In genomic region chr12:63007726-63008125, GRCh38 we compare ENCODE assay signal across 20 cellular contexts.
DNase-seq lines count a peak whose midpoint lies in the region; TF ChIP-seq lines count a peak whose summit lies in the region.
"Had no signal": no experiment of that assay in that cellular context is flagged by ENCODE, and none has a peak within 500 bp of the region (broad histone marks: within the 10 kb centered on the region; RNA-seq: fewer than 3 reads in every experiment).

No MANE protein-coding gene starts in this region.

- peaks cover 34% of the 10 kb centered on the region for H3K4me1 Mint-ChIP-seq in Caco-2 (ENCODE audit: low read depth, unreplicated experiment)
- peaks cover 22% of the 10 kb centered on the region for H3K4me1 Mint-ChIP-seq in type B pancreatic cell (ENCODE audit: unreplicated experiment)
- H3K4me1 Mint-ChIP-seq in endodermal cell = no peaks in the 10 kb centered on the region
- H3K4me1 Mint-ChIP-seq: CD14-positive monocyte; CD4-positive, alpha-beta memory T cell; CD4-positive, CD25-positive, alpha-beta regulatory T cell; CD8-positive, alpha-beta memory T cell had no signal

- peaks cover 66% of the 10 kb centered on the region for H3K4me1 ChIP-seq in Caco-2
- H3K4me1 ChIP-seq in endodermal cell (ENCODE audit: control insufficient read depth, insufficient read depth, low read length) = no peaks in the 10 kb centered on the region
- H3K4me1 ChIP-seq: BE2C, BLaER1 had no signal

- no peaks in the 10 kb centered on the region for H3K27me3 ChIP-seq in Caco-2 (replicated peaks; ENCODE audit: control insufficient read depth, insufficient read depth, low read length)
- no peaks in the 10 kb centered on the region for H3K27me3 ChIP-seq in endodermal cell (ENCODE audit: control insufficient read depth, insufficient read depth, low read length, poor library complexity, severe bottlenecking)
- H3K27me3 ChIP-seq: BE2C, BLaER1 had no signal

- CTCF ChIA-PET in Caco-2 (lab: Charles Lee) = no interaction called here

- no peak overlapping the region for H3K9ac ChIP-seq in endodermal cell (ENCODE audit: extremely low read depth, low read length, poor library complexity, severe bottlenecking)
- H3K9ac ChIP-seq: BLaER1 had no signal

- H3K9me3 ChIP-seq in Caco-2 (no peaks in the 10 kb centered on the region; the same call in 1 of the 2 replicates), endodermal cell (ENCODE audit: control insufficient read depth, low read length) (no peaks in the 10 kb centered on the region)
- H3K9me3 ChIP-seq: BE2C, BLaER1 had no signal

- H3K27ac ChIP-seq in endodermal cell (ENCODE audit: low read depth, low read length) = no peak overlapping the region
- H3K27ac ChIP-seq: BLaER1 had no signal

- H3K9me3 Mint-ChIP-seq in Caco-2 (ENCODE audit: unreplicated experiment) (peaks cover 21% of the 10 kb centered on the region), type B pancreatic cell (peaks cover 10% of the 10 kb centered on the region), endodermal cell (no peaks in the 10 kb centered on the region)

- H3K36me3 Mint-ChIP-seq in Caco-2 (ENCODE audit: insufficient read depth, unreplicated experiment) = no peaks in the 10 kb centered on the region
- H3K36me3 Mint-ChIP-seq in type B pancreatic cell = peaks cover 3% of the 10 kb centered on the region
- H3K36me3 Mint-ChIP-seq in endodermal cell (ENCODE audit: low read depth) = no peaks in the 10 kb centered on the region
- H3K36me3 Mint-ChIP-seq: CD14-positive monocyte; CD4-positive, alpha-beta memory T cell; CD4-positive, CD25-positive, alpha-beta regulatory T cell; CD8-positive, alpha-beta memory T cell had no signal

- TF ChIP-seq CTCF in Caco-2 (IDR thresholded peaks at IDR 0.05; ENCODE audit: insufficient read depth in 1 of 2, low read depth in 1 of 2, low read length in 1 of 2, severe bottlenecking in 1 of 2, unreplicated experiment in 1 of 2) = no peak
- no peak for TF ChIP-seq CTCF in retinal pigment epithelial cell (conservative IDR thresholded peaks at IDR 0.05; ENCODE audit: low read depth, low read length)
- no peak for TF ChIP-seq CTCF in type B pancreatic cell (conservative IDR thresholded peaks at IDR 0.05)
- no peak for TF ChIP-seq CTCF in endodermal cell (conservative IDR thresholded peaks at IDR 0.05)

- intact Hi-C loops in Caco-2 (cut with micrococcal nuclease; ENCODE audit: unreplicated experiment) = loop anchor here (2.0 kb wide), 2 partner anchors 73 to 141 kb away; partner anchors contain the start of gene PPM1H

- H3K27me3 Mint-ChIP-seq in Caco-2 (ENCODE audit: insufficient read depth, unreplicated experiment) (no peaks in the 10 kb centered on the region), type B pancreatic cell (no peaks in the 10 kb centered on the region), endodermal cell (ENCODE audit: insufficient read depth) (no peaks in the 10 kb centered on the region)
- H3K27me3 Mint-ChIP-seq: CD4-positive, alpha-beta memory T cell; CD4-positive, CD25-positive, alpha-beta regulatory T cell; CD8-positive, alpha-beta memory T cell had no signal

- no peak overlapping the region for H3K4me3 Mint-ChIP-seq in Caco-2 (ENCODE audit: unreplicated experiment)
- H3K4me3 Mint-ChIP-seq in type B pancreatic cell = no peak overlapping the region
- H3K4me3 Mint-ChIP-seq in endodermal cell = no peak overlapping the region
- H3K4me3 Mint-ChIP-seq: CD14-positive monocyte; CD4-positive, alpha-beta memory T cell; CD4-positive, CD25-positive, alpha-beta regulatory T cell; CD8-positive, alpha-beta memory T cell had no signal

- no peak overlapping the region for H3K4me3 ChIP-seq in Caco-2 (ENCODE audit: low read depth, low read length)
- no peak overlapping the region for H3K4me3 ChIP-seq in retinal pigment epithelial cell (ENCODE audit: low read length)
- no peak overlapping the region for H3K4me3 ChIP-seq in endodermal cell (ENCODE audit: low read length)
- H3K4me3 ChIP-seq: BLaER1 had no signal

- WGBS in endodermal cell (ENCODE audit: insufficient coverage in 1 of 2, insufficient read length in 1 of 2), 2 experiments = 89 to 100% methylated on average over 5 to 6 of the region's 6 CpGs

- POLR2A ChIA-PET in Caco-2 (lab: Charles Lee) = interaction anchor here (1.2 kb wide), 1 partner anchor 9 kb away, joined by 3 read pairs; no protein-coding TSS in a partner anchor

- DNase-seq in Caco-2 = no peak
- peak; percentile 40 for DNase-seq in D341Med (ENCODE audit: low spot score)
- peak; percentile 23 for DNase-seq in retinal pigment epithelial cell (ENCODE audit: low read depth)
- no peak for DNase-seq in type B pancreatic cell (ENCODE audit: extremely low spot score, unreplicated experiment)
- no peak for DNase-seq in endodermal cell
- no peak for DNase-seq in NCI-H510A (lab: John Stamatoyannopoulos, UW)
- no peak for DNase-seq in H4 (ENCODE audit: low spot score)
- DNase-seq: 8988T; ACHN; BE2C; C1 segment of cervical spinal cord; Calu3; CD4-positive, alpha-beta memory T cell; CD4-positive, CD25-positive, alpha-beta regulatory T cell; CD8-positive, alpha-beta memory T cell; COR-L47; DMS79 treated with DMSO at 0.1 percent for 48 hours; GF-D8 had no signal

- BruUV-seq in Caco-2 (replicated peaks; lab: Mats Ljungman, UMichigan) = no TSS peak

- H3K27ac Mint-ChIP-seq in Caco-2 (ENCODE audit: unreplicated experiment) = peak overlapping the region; percentile 79
- peak overlapping the region; percentile 2 for H3K27ac Mint-ChIP-seq in type B pancreatic cell
- H3K27ac Mint-ChIP-seq in endodermal cell = no peak overlapping the region
- H3K27ac Mint-ChIP-seq: CD14-positive monocyte; CD4-positive, alpha-beta memory T cell; CD4-positive, CD25-positive, alpha-beta regulatory T cell; CD8-positive, alpha-beta memory T cell had no signal

- no peaks in the 10 kb centered on the region for H3K36me3 ChIP-seq in Caco-2 (ENCODE audit: control insufficient read depth, insufficient read depth, low read length)
- no peaks in the 10 kb centered on the region for H3K36me3 ChIP-seq in endodermal cell (ENCODE audit: control insufficient read depth, insufficient read depth, low read length)
- H3K36me3 ChIP-seq: BE2C, BLaER1 had no signal

Comparison
In these comparisons a context has a peak if more than half of its experiments do, and no peak if none do; other contexts are left out.
1. DNase-seq: peak in D341Med (single experiment) and retinal pigment epithelial cell (single experiment); none in Caco-2 (0 of 2), type B pancreatic cell (single experiment), endodermal cell (single experiment), NCI-H510A (single experiment) and H4 (single experiment).